27 cellular contexts compared by ENCODE assay signal in the genomic region with DNA sequence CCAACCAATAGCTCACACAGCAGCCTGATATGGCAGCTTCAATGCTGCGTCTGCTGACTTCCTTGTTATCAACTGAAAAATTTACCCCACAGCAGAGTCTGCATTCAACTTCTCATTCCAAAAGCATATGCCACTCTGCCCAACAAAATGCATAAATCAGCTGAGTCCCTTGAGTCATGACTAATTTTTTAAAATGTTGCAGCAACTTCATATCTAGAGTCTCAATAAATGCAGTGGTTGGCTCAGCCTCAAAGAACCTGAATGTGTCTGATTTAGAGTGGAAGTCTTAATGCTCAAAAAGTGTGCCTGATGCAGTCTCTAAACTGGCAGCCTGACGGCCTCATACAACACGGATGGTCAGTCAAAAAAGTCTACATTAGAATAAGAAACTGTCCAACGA. TPM values are rescaled to one million over a fixed set of nuclear protein-coding genes. Genes with fewer than 3 reads are reported as not detected.
DNase-seq lines count a peak whose midpoint lies in the region; ATAC-seq and TF ChIP-seq lines count a peak whose summit lies in the region.
"Had no signal": no experiment of that assay in that cellular context is flagged by ENCODE, and none has a peak within 500 bp of the region (broad histone marks: within the 10 kb centered on the region; RNA-seq: fewer than 3 reads in every experiment).

No MANE protein-coding gene starts in this region.

- H3K4me3 Mint-ChIP-seq in CD8-positive, alpha-beta T cell = no peak overlapping the region
- H3K4me3 Mint-ChIP-seq: activated CD4-positive, alpha-beta T cell treated with anti-CD3 and anti-CD28 coated beads for 36 hours; activated naive CD8-positive, alpha-beta T cell treated with anti-CD3 and anti-CD28 coated beads, Interleukin-2, amount 50 U/mL, for 24 hours; naive thymus-derived CD4-positive, alpha-beta T cell; T-helper 1 cell treated with Interleukin-12 subunit alpha and Interleukin-12 subunit beta and Interleukin-4 antibody, amounts not matched to agents 30 μg/mL and 1 μg/mL, for 36 hours; type B pancreatic cell had no signal

- H3K27ac Mint-ChIP-seq in CD8-positive, alpha-beta T cell = no peak overlapping the region
- H3K27ac Mint-ChIP-seq: activated CD4-positive, alpha-beta T cell treated with anti-CD3 and anti-CD28 coated beads for 36 hours; activated naive CD8-positive, alpha-beta T cell treated with anti-CD3 and anti-CD28 coated beads, Interleukin-2, amount 50 U/mL, for 24 hours; T-helper 1 cell treated with Interleukin-12 subunit alpha and Interleukin-12 subunit beta and Interleukin-4 antibody, amounts not matched to agents 30 μg/mL and 1 μg/mL, for 36 hours; type B pancreatic cell had no signal

- H3K4me1 ChIP-seq in CD8-positive, alpha-beta T cell (ENCODE audit: insufficient read depth, low read length) = no peaks in the 10 kb centered on the region
- H3K4me1 ChIP-seq: BLaER1, foreskin keratinocyte, Peyer's patch had no signal

- no peaks in the 10 kb centered on the region for H3K27me3 ChIP-seq in CD8-positive, alpha-beta T cell (ENCODE audit: insufficient read depth, low read length)
- H3K27me3 ChIP-seq: BLaER1, brain microvascular endothelial cell, foreskin keratinocyte, hepatocyte, Peyer's patch, SJCRH30 had no signal

- intact Hi-C loops in CD8-positive, alpha-beta T cell (cut with DNase I, micrococcal nuclease) = no loop called here

- H3K9me3 ChIP-seq in CD8-positive, alpha-beta T cell (ENCODE audit: low read length) = no peaks in the 10 kb centered on the region
- H3K9me3 ChIP-seq: BLaER1, Peyer's patch, SJCRH30 had no signal

- no peak for TF ChIP-seq CTCF in foreskin fibroblast (IDR thresholded peaks at IDR 0.05; ENCODE audit: low read depth, low read length)
- no peak for TF ChIP-seq CTCF in CD8-positive, alpha-beta T cell (IDR thresholded peaks at IDR 0.05)

- no peak overlapping the region for H3K27ac ChIP-seq in CD8-positive, alpha-beta T cell (ENCODE audit: low read depth, low read length)
- H3K27ac ChIP-seq: BLaER1, brain microvascular endothelial cell, foreskin keratinocyte, hepatocyte, Peyer's patch, SJCRH30 had no signal

- H3K4me1 Mint-ChIP-seq in CD8-positive, alpha-beta T cell (ENCODE audit: low read depth) = no peaks in the 10 kb centered on the region
- H3K4me1 Mint-ChIP-seq: activated CD4-positive, alpha-beta T cell treated with anti-CD3 and anti-CD28 coated beads for 36 hours; activated naive CD8-positive, alpha-beta T cell treated with anti-CD3 and anti-CD28 coated beads, Interleukin-2, amount 50 U/mL, for 24 hours had no signal

- POLR2A ChIA-PET in CD8-positive, alpha-beta T cell (lab: Charles Lee) = no interaction called here

- H3K27me3 Mint-ChIP-seq in CD8-positive, alpha-beta T cell (ENCODE audit: low read depth) = no peaks in the 10 kb centered on the region
- H3K27me3 Mint-ChIP-seq: activated CD4-positive, alpha-beta T cell treated with anti-CD3 and anti-CD28 coated beads for 36 hours; activated naive CD8-positive, alpha-beta T cell treated with anti-CD3 and anti-CD28 coated beads, Interleukin-2, amount 50 U/mL, for 24 hours; naive thymus-derived CD4-positive, alpha-beta T cell; type B pancreatic cell had no signal

- H3K36me3 Mint-ChIP-seq in CD8-positive, alpha-beta T cell = peaks cover 67% of the 10 kb centered on the region

- ATAC-seq in CD8-positive, alpha-beta T cell = no peak
- no peak for ATAC-seq in HG03521 (IDR thresholded peaks at IDR 0.05; ENCODE audit: unreplicated experiment)
- ATAC-seq: activated CD4-positive, alpha-beta T cell treated with anti-CD3 and anti-CD28 coated beads for 36 hours; activated naive CD8-positive, alpha-beta T cell treated with anti-CD3 and anti-CD28 coated beads, Interleukin-2, amount 50 U/mL, for 24 hours; foreskin keratinocyte; naive thymus-derived CD4-positive, alpha-beta T cell had no signal

- DNase-seq in AG20443 (ENCODE audit: low spot score) (peak; percentile 11), LHCN-M2 (ENCODE audit: low read depth) (peak; percentile 64), amniotic epithelial cell (ENCODE audit: low read depth) (peak; percentile 78), foreskin fibroblast (peak; percentile 7 to 46), NCI-H69 (lab: John Stamatoyannopoulos, UW) (no peak), NCI-H2029 treated with DMSO at 0.1 percent for 48 hours (lab: John Stamatoyannopoulos, UW) (no peak)
- no peak for DNase-seq in CD8-positive, alpha-beta T cell
- DNase-seq: activated CD4-positive, alpha-beta T cell treated with anti-CD3 and anti-CD28 coated beads for 36 hours; activated CD8-positive, alpha-beta memory T cell treated with anti-CD3 and anti-CD28 coated beads for 24 hours; activated gamma-delta T cell treated with Interleukin-2 at 50 U/mL for 16 hours; activated naive CD8-positive, alpha-beta T cell treated with anti-CD3 and anti-CD28 coated beads, Interleukin-2, amount 50 U/mL, for 24 hours; activated T-cell treated with anti-CD3 and anti-CD28 coated beads, Interleukin-2, amount 50 U/mL, for 1 hour; brain microvascular endothelial cell; cortex of kidney; foreskin keratinocyte; naive thymus-derived CD4-positive, alpha-beta T cell; NCI-H1694; NCI-H2171; NCI-H510A treated with DMSO at 0.1 percent for 48 hours; nucleus accumbens; Peyer's patch; SJCRH30 had no signal

- H3K36me3 ChIP-seq in CD8-positive, alpha-beta T cell (ENCODE audit: insufficient read depth, low read length) = peaks cover 19% of the 10 kb centered on the region

- no peaks in the 10 kb centered on the region for H3K9me3 Mint-ChIP-seq in CD8-positive, alpha-beta T cell
- H3K9me3 Mint-ChIP-seq: activated naive CD8-positive, alpha-beta T cell treated with anti-CD3 and anti-CD28 coated beads, Interleukin-2, amount 50 U/mL, for 24 hours; naive thymus-derived CD4-positive, alpha-beta T cell; T-helper 1 cell treated with Interleukin-12 subunit alpha and Interleukin-12 subunit beta and Interleukin-4 antibody, amounts not matched to agents 30 μg/mL and 1 μg/mL, for 36 hours; type B pancreatic cell had no signal

- CTCF ChIA-PET in CD8-positive, alpha-beta T cell (lab: Charles Lee) = no interaction called here

- H3K4me3 ChIP-seq in foreskin fibroblast (ENCODE audit: low read depth in 1 of 2, low read length in 2 of 2) = no peak overlapping the region
- H3K4me3 ChIP-seq in CD8-positive, alpha-beta T cell (ENCODE audit: low read depth, low read length) = no peak overlapping the region
- H3K4me3 ChIP-seq: BLaER1, hepatocyte, Peyer's patch, SJCRH30 had no signal

RNA-seq across cellular contexts. Expression of a gene that starts 46.5 kb away (rescaled TPM):
- total RNA-seq in LHCN-M2 (2014; rRNA removed) = 39.1 and 43.8 TPM in 2 replicates
- 25.3 TPM for polyA plus RNA-seq in LHCN-M2 (2012)
- total RNA-seq in CD8-positive, alpha-beta T cell = 1 to 10 TPM; 7.2 to 8.5 TPM

Comparison
In these comparisons a context has a peak if more than half of its experiments do, and no peak if none do; other contexts are left out.
1. DNase-seq: peak in AG20443 (single experiment), LHCN-M2 (single experiment), amniotic epithelial cell (single experiment) and foreskin fibroblast (2 of 2); none in NCI-H69 (single experiment), CD8-positive, alpha-beta T cell (0 of 7) and NCI-H2029 treated with DMSO at 0.1 percent for 48 hours (single experiment).